In the genomic region with DNA sequence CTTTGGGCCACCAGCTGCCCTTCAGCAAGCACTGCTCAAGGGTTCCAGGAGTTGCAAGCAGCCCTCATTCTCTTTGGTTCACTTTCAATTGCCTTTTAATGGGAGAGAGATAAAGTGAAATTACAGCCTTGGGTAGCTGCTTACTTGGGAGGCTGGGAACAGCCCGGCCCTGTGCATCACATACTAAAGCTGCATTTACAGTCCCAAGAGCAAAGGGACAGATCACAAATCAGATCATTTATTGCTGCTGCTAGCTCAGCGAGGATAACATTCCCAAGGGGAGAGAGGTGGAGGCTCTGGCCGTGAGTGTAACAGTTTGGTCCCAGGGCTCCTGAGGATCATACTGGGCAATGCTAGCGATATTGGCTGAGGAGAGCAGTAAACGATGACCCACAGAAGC, we compare ENCODE assay signal across 7 cellular contexts.
"Had no signal": no experiment of that assay in that cellular context is flagged by ENCODE, and none has a peak within 500 bp of the region (broad histone marks: within the 10 kb centered on the region; RNA-seq: fewer than 3 reads in every experiment).

No MANE protein-coding gene starts in this region.

- FAIRE-seq: K562 had no signal

- H3K4me3 ChIP-seq: GM23248, HAP-1, K562 had no signal

- DNase-seq: GM23248, GOT3, H7, IMR-90 had no signal

- H3K9me3 ChIP-seq: HAP-1 had no signal

- H2AFZ ChIP-seq: GM23248 had no signal

- H3K27ac ChIP-seq: GM23248, HL-60 had no signal

- H3K36me3 ChIP-seq: HAP-1 had no signal

- H3K4me1 ChIP-seq: HAP-1 had no signal
